ENCODE assay signal across 11 cellular contexts in the genomic region with DNA sequence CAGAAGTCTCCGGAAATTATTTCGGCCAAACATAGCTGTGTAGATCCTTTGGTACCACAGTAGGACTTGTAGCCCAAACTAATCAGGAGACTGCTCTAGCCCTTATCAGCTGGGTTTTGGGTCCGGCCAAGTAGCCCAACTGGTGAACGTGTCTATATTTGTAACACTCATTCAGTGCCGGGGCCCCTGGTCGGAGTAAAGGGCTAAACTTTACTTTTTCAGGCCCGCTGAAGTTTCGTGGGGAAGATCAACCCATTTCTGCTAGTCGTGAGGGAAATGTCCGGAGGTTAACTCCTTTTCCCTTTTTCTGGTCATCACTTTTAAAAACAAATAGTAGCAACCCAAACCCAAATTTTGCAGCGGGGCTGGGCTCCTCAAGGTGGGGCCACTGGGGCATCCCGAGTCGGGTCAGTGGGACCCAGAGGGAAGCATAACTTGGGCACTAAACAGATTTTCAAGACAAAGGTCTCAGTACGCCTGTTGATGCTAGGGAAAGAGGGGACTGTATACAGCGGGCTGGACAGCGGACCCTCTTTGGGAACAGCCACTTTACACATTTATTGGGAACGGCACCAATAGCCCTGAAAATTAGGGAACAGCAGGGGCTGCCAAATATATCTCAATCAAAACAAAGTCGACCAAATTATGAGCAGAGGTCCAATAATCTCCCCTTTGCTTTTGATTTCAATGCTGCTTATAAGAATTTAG. TPM values are rescaled to one million over a fixed set of nuclear protein-coding genes. Genes with fewer than 3 reads are reported as not detected.
DNase-seq lines count a peak whose midpoint lies in the region; ATAC-seq, FAIRE-seq and TF ChIP-seq lines count a peak whose summit lies in the region.
"Had no signal": no experiment of that assay in that cellular context is flagged by ENCODE, and none has a peak within 500 bp of the region (broad histone marks: within the 10 kb centered on the region; RNA-seq: fewer than 3 reads in every experiment).

No MANE protein-coding gene starts in this region.

- H3K9me3 Mint-ChIP-seq in activated T-cell treated with anti-CD3 and anti-CD28 coated beads, Interleukin-2, amount 50 U/mL, for 4 hours, result no peaks in the 10 kb centered on the region

- CTCF ChIA-PET in endothelial cell of umbilical vein (lab: Charles Lee), result interaction anchor here (1.0 to 5.7 kb wide), 7 partner anchors 16 to 767 kb away, joined by 3 to 62 read pairs (median 9); no protein-coding TSS in a partner anchor

- H2AFZ ChIP-seq in SU-DHL-6 (ENCODE audit: low read depth, low read length, severe bottlenecking) (no peak overlapping the region), endothelial cell of umbilical vein (ENCODE audit: low read depth, low read length) (no peak overlapping the region)

- peak overlapping the region; percentile 54 for H3K4me3 Mint-ChIP-seq in activated T-cell treated with anti-CD3 and anti-CD28 coated beads, Interleukin-2, amount 50 U/mL, for 4 hours

- H4K20me1 ChIP-seq in SU-DHL-6 (ENCODE audit: low read depth, low read length) (no peaks in the 10 kb centered on the region), endothelial cell of umbilical vein (replicated peaks; ENCODE audit: control insufficient read depth, extremely low read depth, insufficient read depth, low read length) (no peaks in the 10 kb centered on the region)

- H3K27me3 Mint-ChIP-seq in activated T-cell treated with anti-CD3 and anti-CD28 coated beads, Interleukin-2, amount 50 U/mL, for 4 hours (ENCODE audit: low read depth), result peaks cover 94% of the 10 kb centered on the region

- intact Hi-C loops in endothelial cell of umbilical vein (cut with micrococcal nuclease), result loop anchor here (1.0 to 5.0 kb wide), 6 partner anchors 10 to 768 kb away; a partner anchor contains a TSS
- intact Hi-C loops in adrenal gland (cut with DNase I), result no loop called here

- no peaks in the 10 kb centered on the region for H3K36me3 Mint-ChIP-seq in activated T-cell treated with anti-CD3 and anti-CD28 coated beads, Interleukin-2, amount 50 U/mL, for 4 hours (ENCODE audit: insufficient read depth)

- POLR2A ChIA-PET in endothelial cell of umbilical vein (lab: Charles Lee), result no interaction called here

- H3K9me3 ChIP-seq in SU-DHL-6 (ENCODE audit: insufficient read depth, low read length) (no peaks in the 10 kb centered on the region), endothelial cell of umbilical vein (replicated peaks; ENCODE audit: control insufficient read depth, insufficient read depth, low read length) (no peaks in the 10 kb centered on the region), suprapubic skin (no peaks in the 10 kb centered on the region), adrenal gland (replicated peaks in 1 of 3) (no peaks in the 10 kb centered on the region)

- H3K79me2 ChIP-seq in SU-DHL-6 (ENCODE audit: insufficient read depth, low read length) (no peaks in the 10 kb centered on the region), endothelial cell of umbilical vein (ENCODE audit: control insufficient read depth, insufficient read depth, low read length) (no peaks in the 10 kb centered on the region)

- FAIRE-seq in endothelial cell of umbilical vein (lab: Jason Lieb, UNC), result no peak

- no peaks in the 10 kb centered on the region for H3K9me1 ChIP-seq in endothelial cell of umbilical vein (replicated peaks; ENCODE audit: control insufficient read depth, extremely low read depth, insufficient read depth, low read length)

- H3K36me3 ChIP-seq in SU-DHL-6 (ENCODE audit: low read length) (no peaks in the 10 kb centered on the region), endothelial cell of umbilical vein (ENCODE audit: control insufficient read depth in 2 of 2, extremely low read depth in 1 of 2, insufficient read depth in 2 of 2, low read length in 2 of 2) (no peaks in the 10 kb centered on the region), suprapubic skin (no peaks in the 10 kb centered on the region), adrenal gland (replicated peaks in 1 of 2) (no peaks in the 10 kb centered on the region)

- H3K4me3 ChIP-seq in SU-DHL-6 (ENCODE audit: insufficient read depth, low read length, poor library complexity, severe bottlenecking), result no peak overlapping the region
- H3K4me3 ChIP-seq in endothelial cell of umbilical vein (replicated peaks in 1 of 3; ENCODE audit: insufficient read depth in 1 of 3, low read depth in 1 of 3, low read length in 3 of 3), result no peak overlapping the region
- peak overlapping the region; percentile 42 for H3K4me3 ChIP-seq in suprapubic skin
- no peak overlapping the region for H3K4me3 ChIP-seq in adrenal gland

- no peak for DNase-seq in activated T-cell treated with anti-CD3 and anti-CD28 coated beads, Interleukin-2, amount 50 U/mL, for 4 hours
- no peak for DNase-seq in activated T-cell treated with anti-CD3 and anti-CD28 coated beads, Interleukin-2, amount 50 U/mL, for 1 hour
- peak; percentile 2 for DNase-seq in endothelial cell of umbilical vein (ENCODE audit: low read depth, low spot score)
- no peak for DNase-seq in suprapubic skin (ENCODE audit: low spot score in 2 of 2)
- DNase-seq in activated CD4-positive, CD25-positive, alpha-beta regulatory T cell treated with anti-CD3 and anti-CD28 coated beads, Interleukin-2, amount 50 U/mL, for 72 hours, result no peak
- DNase-seq in NCI-H748 (lab: John Stamatoyannopoulos, UW; ENCODE audit: unreplicated experiment), result no peak
- DNase-seq in adrenal gland, result no peak
- DNase-seq: activated CD4-positive, CD25-positive, alpha-beta regulatory T cell; amygdala; NCI-H510A had no signal

- TF ChIP-seq EP300 in suprapubic skin (IDR thresholded peaks at IDR 0.05), result no peak

- peak overlapping the region; percentile 37 for H3K4me2 ChIP-seq in SU-DHL-6 (ENCODE audit: low read depth, low read length, poor library complexity, severe bottlenecking)
- H3K4me2 ChIP-seq in endothelial cell of umbilical vein (ENCODE audit: insufficient read depth, low read length), result no peak overlapping the region

- H3K9ac ChIP-seq in SU-DHL-6 (ENCODE audit: low read length) (no peak overlapping the region), endothelial cell of umbilical vein (replicated peaks; ENCODE audit: extremely low read depth, insufficient read depth, low read length) (no peak overlapping the region)

- TF ChIP-seq POLR2A in endothelial cell of umbilical vein (IDR thresholded peaks at IDR 0.05; ENCODE audit: low read depth, low read length) (no peak), suprapubic skin (IDR thresholded peaks at IDR 0.05) (no peak), adrenal gland (IDR thresholded peaks at IDR 0.05) (no peak)

- 15% methylated on average over 18 of the region's 18 CpGs for WGBS in suprapubic skin
- 12 to 15% (median 12%) methylated on average over 18 of the region's 18 CpGs for WGBS in adrenal gland, 4 donors

- H3K9me2 ChIP-seq in SU-DHL-6 (replicated peaks; ENCODE audit: insufficient read depth, low read length), result no peaks in the 10 kb centered on the region

- no peak for ATAC-seq in activated T-cell treated with anti-CD3 and anti-CD28 coated beads, Interleukin-2, amount 50 U/mL, for 4 hours

- dilution Hi-C loops in endothelial cell of umbilical vein (cut with MboI; ENCODE audit: extremely low pct_ligation_motif_present, low sequenced_read_pairs), result no loop called here

- TF ChIP-seq CTCF in SU-DHL-6 (IDR thresholded peaks at IDR 0.05; ENCODE audit: insufficient read depth, low read length, poor library complexity, severe bottlenecking), result no peak
- no peak for TF ChIP-seq CTCF in endothelial cell of umbilical vein (IDR thresholded peaks at IDR 0.05; ENCODE audit: extremely low read depth in 1 of 2, insufficient read depth in 1 of 2, low read depth in 1 of 2, low read length in 2 of 2)
- TF ChIP-seq CTCF in suprapubic skin (IDR thresholded peaks at IDR 0.05), result no peak
- TF ChIP-seq CTCF in adrenal gland (IDR thresholded peaks at IDR 0.05), result no peak

- H3K4me1 ChIP-seq in endothelial cell of umbilical vein (ENCODE audit: control insufficient read depth, extremely low read depth, insufficient read depth, low read length), result peaks cover 27% of the 10 kb centered on the region
- peaks cover 60% of the 10 kb centered on the region for H3K4me1 ChIP-seq in suprapubic skin
- peaks cover 21 to 38% of the 10 kb centered on the region in 2 donors for H3K4me1 ChIP-seq in adrenal gland (replicated peaks in 1 of 2)

- H3K27me3 ChIP-seq in SU-DHL-6 (ENCODE audit: low read length) (no peaks in the 10 kb centered on the region), endothelial cell of umbilical vein (ENCODE audit: control insufficient read depth in 2 of 2, insufficient read depth in 2 of 2, low read length in 2 of 2) (peaks cover 83 to 84% of the 10 kb centered on the region in 2 experiments), suprapubic skin (peaks cover 93% of the 10 kb centered on the region), adrenal gland (peaks cover 80% of the 10 kb centered on the region)

- H3K27ac ChIP-seq in SU-DHL-6 (ENCODE audit: low read depth, low read length) (no peak overlapping the region), endothelial cell of umbilical vein (ENCODE audit: insufficient read depth, low read depth, low read length) (no peak overlapping the region), suprapubic skin (no peak overlapping the region), adrenal gland (no peak overlapping the region)

- H3F3A ChIP-seq in SU-DHL-6 (ENCODE audit: insufficient read depth), result no peaks in the 10 kb centered on the region

- H3K4me1 Mint-ChIP-seq in activated T-cell treated with anti-CD3 and anti-CD28 coated beads, Interleukin-2, amount 50 U/mL, for 4 hours (ENCODE audit: low read depth), result peaks cover 59% of the 10 kb centered on the region

- BruUV-seq in endothelial cell of umbilical vein (replicated peaks; lab: Mats Ljungman, UMichigan), result no TSS peak

RNA-seq across cellular contexts. Expression of a gene that starts 1.8 kb away (rescaled TPM):
- not detected for total RNA-seq in activated T-cell treated with anti-CD3 and anti-CD28 coated beads, Interleukin-2, amount 50 U/mL, for 4 hours
- total RNA-seq in endothelial cell of umbilical vein (not detected in 2 replicates), suprapubic skin (not detected), adrenal gland (under 1 TPM in 3 of 8 donors, not detected in 5; 0.07 to 0.14 (median 0.08) TPM)
- polyA plus RNA-seq in endothelial cell of umbilical vein (not detected in 2 replicates), adrenal gland (under 1 TPM; 0.03 to 0.16 (median 0.13) TPM)
- not detected in 2 replicates for polyA plus RNA-seq in endothelial cell of umbilical vein (2011; cell fraction: cytosol; rRNA removed)
- polyA plus RNA-seq in endothelial cell of umbilical vein (2011; cell fraction: nucleus; rRNA removed), result not detected in 2 replicates
- polyA plus RNA-seq in endothelial cell of umbilical vein (2012), result not detected in 2 replicates
- not detected in 2 replicates for polyA minus RNA-seq in endothelial cell of umbilical vein
- 0.10 TPM for polyA minus RNA-seq in endothelial cell of umbilical vein (2011; cell fraction: cytosol; rRNA and poly(A)+ RNA removed)
- not detected in 2 replicates for polyA minus RNA-seq in endothelial cell of umbilical vein (2011; cell fraction: nucleus; rRNA and poly(A)+ RNA removed)

RNA-seq across cellular contexts. Expression of a gene that starts 16.5 kb away (rescaled TPM):
- total RNA-seq in activated T-cell treated with anti-CD3 and anti-CD28 coated beads, Interleukin-2, amount 50 U/mL, for 4 hours, result 1 to 10 TPM in 2 of 3 donors, under 1 TPM in 1; 0.68 to 2.5 (median 2.4) TPM
- 2.1 and 3.5 TPM in 2 replicates for total RNA-seq in endothelial cell of umbilical vein
- polyA plus RNA-seq in endothelial cell of umbilical vein, result 6.5 and 8.3 TPM in 2 replicates
- 6.5 and 6.7 TPM in 2 replicates for polyA plus RNA-seq in endothelial cell of umbilical vein (2011; cell fraction: cytosol; rRNA removed)
- polyA plus RNA-seq in endothelial cell of umbilical vein (2011; cell fraction: nucleus; rRNA removed), result 1.4 and 2.0 TPM in 2 replicates
- 3.1 and 5.7 TPM in 2 replicates for polyA plus RNA-seq in endothelial cell of umbilical vein (2012)
- polyA minus RNA-seq in endothelial cell of umbilical vein, result 1.2 TPM in 1 of 2 replicates, not detected in the other
- polyA minus RNA-seq in endothelial cell of umbilical vein (2011; cell fraction: cytosol; rRNA and poly(A)+ RNA removed), result 4.4 TPM
- polyA minus RNA-seq in endothelial cell of umbilical vein (2011; cell fraction: nucleus; rRNA and poly(A)+ RNA removed), result 1.3 TPM in 1 of 2 replicates, not detected in the other
- total RNA-seq in suprapubic skin, result 10 to 100 TPM in 2 of 4 donors, 1 to 10 TPM in 1, not detected in 1; 1.3 to 11.8 (median 10.3) TPM
- total RNA-seq in adrenal gland, result 10 to 100 TPM in 6 of 8 donors, 1 to 10 TPM in 2; 8.9 to 63.8 (median 13.2) TPM
- polyA plus RNA-seq in adrenal gland, result 10 to 100 TPM; 10.4 to 20.5 (median 15.4) TPM
